8 cellular contexts compared by ENCODE assay signal in genomic region chr17:30599424-30600061, GRCh38.
DNase-seq lines count a peak whose midpoint lies in the region; ATAC-seq and TF ChIP-seq lines count a peak whose summit lies in the region.

No MANE protein-coding gene starts in this region.

- peak overlapping the region in 3 of 4 donors; percentile 60 to 82 (median 69) for H3K4me3 ChIP-seq in transverse colon

- no peaks in the 10 kb centered on the region for H3K36me3 ChIP-seq in transverse colon

- H3K4me1 ChIP-seq in transverse colon: peaks cover 0 to 9% (median 6%) of the 10 kb centered on the region in 4 donors

- no peaks in the 10 kb centered on the region for H3K36me3 Mint-ChIP-seq in activated naive CD4-positive, alpha-beta T cell treated with anti-CD3 and anti-CD28 coated beads, Interleukin-2, amount 10 ng/mL, durations not matched to agents 7 days and 5 days
- peaks cover 2% of the 10 kb centered on the region for H3K36me3 Mint-ChIP-seq in activated T-helper 2 cell treated with anti-CD3 and anti-CD28 coated beads, Interferon-gamma antibody, Interleukin-2, Interleukin-4, amounts not matched to agents 10 μg/mL and 5 μg/mL and 100 μg/mL, durations not matched to agents 14 hours and 24 hours and 36 hours (ENCODE audit: low read depth)

- CTCF ChIA-PET in activated naive CD4-positive, alpha-beta T cell treated with anti-CD3 and anti-CD28 coated beads, Interleukin-2, amount 10 ng/mL, durations not matched to agents 7 days and 5 days (lab: Charles Lee): interaction anchor here (0.6 kb wide), 1 partner anchor 8 kb away, joined by 3 read pairs; no protein-coding TSS in a partner anchor

- no peak for ATAC-seq in HG03280 (IDR thresholded peaks at IDR 0.05; ENCODE audit: unreplicated experiment)

- TF ChIP-seq POLR2A in transverse colon (IDR thresholded peaks at IDR 0.05): no peak

- H3K4me3 Mint-ChIP-seq in activated naive CD4-positive, alpha-beta T cell treated with anti-CD3 and anti-CD28 coated beads, Interleukin-2, amount 10 ng/mL, durations not matched to agents 7 days and 5 days: peak overlapping the region; percentile 97
- peak overlapping the region; percentile 90 for H3K4me3 Mint-ChIP-seq in activated T-helper 2 cell treated with anti-CD3 and anti-CD28 coated beads, Interferon-gamma antibody, Interleukin-2, Interleukin-4, amounts not matched to agents 10 μg/mL and 5 μg/mL and 100 μg/mL, durations not matched to agents 14 hours and 24 hours and 36 hours (ENCODE audit: low read depth)

- no peak for DNase-seq in activated naive CD4-positive, alpha-beta T cell treated with anti-CD3 and anti-CD28 coated beads, Interleukin-2, amount 10 ng/mL, durations not matched to agents 7 days and 5 days
- no peak for DNase-seq in activated naive CD4-positive, alpha-beta T cell treated with Interleukin-2 at 50 U/mL for 16 hours
- DNase-seq in activated T-helper 2 cell treated with anti-CD3 and anti-CD28 coated beads, Interferon-gamma antibody, Interleukin-2, Interleukin-4, amounts not matched to agents 10 μg/mL and 5 μg/mL and 100 μg/mL, durations not matched to agents 14 hours and 24 hours and 36 hours (ENCODE audit: low spot score): no peak
- peak; percentile 13 for DNase-seq in transverse colon
- DNase-seq in ureter (ENCODE audit: low spot score): no peak
- DNase-seq in inferior parietal cortex (ENCODE audit: extremely low spot score): no peak

- intact Hi-C loops in activated T-helper 2 cell treated with anti-CD3 and anti-CD28 coated beads, Interferon-gamma antibody, Interleukin-2, Interleukin-4, amounts not matched to agents 10 μg/mL and 5 μg/mL and 100 μg/mL, durations not matched to agents 14 hours and 24 hours and 36 hours (cut with micrococcal nuclease): no loop called here
- intact Hi-C loops in transverse colon (cut with DNase I; ENCODE audit: low total_unique reads): no loop called here

- H3K4me1 Mint-ChIP-seq in activated naive CD4-positive, alpha-beta T cell treated with anti-CD3 and anti-CD28 coated beads, Interleukin-2, amount 10 ng/mL, durations not matched to agents 7 days and 5 days: peaks cover 24% of the 10 kb centered on the region
- H3K4me1 Mint-ChIP-seq in activated T-helper 2 cell treated with anti-CD3 and anti-CD28 coated beads, Interferon-gamma antibody, Interleukin-2, Interleukin-4, amounts not matched to agents 10 μg/mL and 5 μg/mL and 100 μg/mL, durations not matched to agents 14 hours and 24 hours and 36 hours (ENCODE audit: low read depth): peaks cover 22% of the 10 kb centered on the region

- TF ChIP-seq EP300 in transverse colon (IDR thresholded peaks at IDR 0.05; ENCODE audit: low read depth): no peak

- H3K27me3 ChIP-seq in layer of hippocampus (ENCODE audit: control insufficient read depth, insufficient read depth, low read length) (no peaks in the 10 kb centered on the region), transverse colon (no peaks in the 10 kb centered on the region)

- no peaks in the 10 kb centered on the region for H3K9me3 ChIP-seq in transverse colon

- H3K27ac ChIP-seq in layer of hippocampus (ENCODE audit: low read depth, low read length) (peak overlapping the region; percentile 83), transverse colon (peak overlapping the region; percentile 94 to 97 (median 96))

- H3K27ac Mint-ChIP-seq in activated naive CD4-positive, alpha-beta T cell treated with anti-CD3 and anti-CD28 coated beads, Interleukin-2, amount 10 ng/mL, durations not matched to agents 7 days and 5 days: peak overlapping the region; percentile 28
- no peak overlapping the region for H3K27ac Mint-ChIP-seq in activated T-helper 2 cell treated with anti-CD3 and anti-CD28 coated beads, Interferon-gamma antibody, Interleukin-2, Interleukin-4, amounts not matched to agents 10 μg/mL and 5 μg/mL and 100 μg/mL, durations not matched to agents 14 hours and 24 hours and 36 hours

- 27 to 64% methylated on average over 6 to 13 of the region's 13 CpGs for WGBS in transverse colon (ENCODE audit: low coverage in 1 of 2), 2 donors

- in situ Hi-C loops in transverse colon (cut with MboI; ENCODE audit: low pct_ligation_motif_present in 1 of 4, low pct_unique_long_range_greater_than_20kb in 1 of 4, low sequenced_read_pairs in 3 of 4): no loop called here

- TF ChIP-seq CTCF in transverse colon (IDR thresholded peaks at IDR 0.05): no peak

- peaks cover 26% of the 10 kb centered on the region for H3K27me3 Mint-ChIP-seq in activated naive CD4-positive, alpha-beta T cell treated with anti-CD3 and anti-CD28 coated beads, Interleukin-2, amount 10 ng/mL, durations not matched to agents 7 days and 5 days
- H3K27me3 Mint-ChIP-seq in activated T-helper 2 cell treated with anti-CD3 and anti-CD28 coated beads, Interferon-gamma antibody, Interleukin-2, Interleukin-4, amounts not matched to agents 10 μg/mL and 5 μg/mL and 100 μg/mL, durations not matched to agents 14 hours and 24 hours and 36 hours (ENCODE audit: low read depth): peaks cover 17% of the 10 kb centered on the region

- peaks cover 2% of the 10 kb centered on the region for H3K9me3 Mint-ChIP-seq in activated naive CD4-positive, alpha-beta T cell treated with anti-CD3 and anti-CD28 coated beads, Interleukin-2, amount 10 ng/mL, durations not matched to agents 7 days and 5 days
- H3K9me3 Mint-ChIP-seq in activated T-helper 2 cell treated with anti-CD3 and anti-CD28 coated beads, Interferon-gamma antibody, Interleukin-2, Interleukin-4, amounts not matched to agents 10 μg/mL and 5 μg/mL and 100 μg/mL, durations not matched to agents 14 hours and 24 hours and 36 hours: peaks cover 3% of the 10 kb centered on the region
